ENCODE assay signal across 22 cellular contexts in genomic region chr15:78276032-78276943, GRCh38. TPM values are rescaled to one million over a fixed set of nuclear protein-coding genes. Genes with fewer than 3 reads are reported as not detected.
DNase-seq lines count a peak whose midpoint lies in the region; ATAC-seq and TF ChIP-seq lines count a peak whose summit lies in the region.
"Had no signal": no experiment of that assay in that cellular context is flagged by ENCODE, and none has a peak within 500 bp of the region (broad histone marks: within the 10 kb centered on the region; RNA-seq: fewer than 3 reads in every experiment).

No MANE protein-coding gene starts in this region.

- H2BK5ac ChIP-seq in H9 (ENCODE audit: insufficient read length, low read length), result no peak overlapping the region

- no peak overlapping the region for H2BK12ac ChIP-seq in H9 (ENCODE audit: insufficient read length, low read depth, low read length)

- no peak overlapping the region for H2BK20ac ChIP-seq in H9 (ENCODE audit: low read depth, low read length, poor library complexity, severe bottlenecking)

- H3K4me1 ChIP-seq in NT2/D1 (ENCODE audit: insufficient read depth, insufficient read length), result peaks cover 6% of the 10 kb centered on the region
- H3K4me1 ChIP-seq in hepatocyte (ENCODE audit: insufficient read depth), result no peaks in the 10 kb centered on the region
- H3K4me1 ChIP-seq in spleen, result peaks cover 0 to 19% (median 8%) of the 10 kb centered on the region in 6 donors
- H3K4me1 ChIP-seq in H9 (ENCODE audit: insufficient read depth, low read length), result no peaks in the 10 kb centered on the region
- H3K4me1 ChIP-seq: pancreas, testis had no signal

- H4K8ac ChIP-seq in H9 (replicated peaks; ENCODE audit: insufficient read length, low read depth, low read length), result no peak overlapping the region

- H4K91ac ChIP-seq in H9 (ENCODE audit: insufficient read length, low read depth, low read length), result no peak overlapping the region

- H3K14ac ChIP-seq in H9 (ENCODE audit: insufficient read depth, low read length), result no peak overlapping the region

- H3K4ac ChIP-seq in H9 (ENCODE audit: low read depth, low read length), result no peak overlapping the region

- no peak overlapping the region for H3T11ph ChIP-seq in H9 (ENCODE audit: low read length)

- H2BK15ac ChIP-seq in H9 (ENCODE audit: low read depth, low read length), result no peak overlapping the region

- peak overlapping the region; percentile 22 for H3K27ac Mint-ChIP-seq in activated naive CD8-positive, alpha-beta T cell
- H3K27ac Mint-ChIP-seq in H9, result no peak overlapping the region
- H3K27ac Mint-ChIP-seq: activated naive CD4-positive, alpha-beta T cell treated with anti-CD3 and anti-CD28 coated beads, Interleukin-2, amount 50 U/mL, for 24 hours had no signal

- no peak overlapping the region for H4K5ac ChIP-seq in H9 (ENCODE audit: insufficient read length, low read depth, low read length)

- TF ChIP-seq POLR2A in spleen (IDR thresholded peaks at IDR 0.05), result no peak

- H3K9ac ChIP-seq in NT2/D1 (ENCODE audit: insufficient read length, low read depth) (peak overlapping the region; percentile 21), H9 (ENCODE audit: extremely low read depth, insufficient read length, low read length) (no peak overlapping the region)

- H2AK5ac ChIP-seq in H9 (ENCODE audit: insufficient read length, low read length), result no peak overlapping the region

- H2AFZ ChIP-seq in hepatocyte (no peak overlapping the region), H9 (ENCODE audit: low read length) (no peak overlapping the region)

- H3K56ac ChIP-seq in H9 (ENCODE audit: insufficient read length, low read depth, low read length), result no peak overlapping the region

- no peak for ATAC-seq in GM18909 (IDR thresholded peaks at IDR 0.05; ENCODE audit: poor library complexity, unreplicated experiment)
- no peak for ATAC-seq in GM21381 (IDR thresholded peaks at IDR 0.05; ENCODE audit: unreplicated experiment)
- ATAC-seq: activated CD4-positive, CD25-positive, alpha-beta regulatory T cell treated with anti-CD3 and anti-CD28 coated beads, Interleukin-2, amount 50 U/mL, for 24 hours; naive thymus-derived CD8-positive, alpha-beta T cell; pancreas; sciatic nerve had no signal

- H3K36me3 ChIP-seq in NT2/D1 (ENCODE audit: insufficient read depth, insufficient read length, low read length), result peaks cover 19% of the 10 kb centered on the region
- no peaks in the 10 kb centered on the region for H3K36me3 ChIP-seq in hepatocyte (replicated peaks; ENCODE audit: insufficient read depth, low read depth)
- peaks cover 0 to 100% (median 57%) of the 10 kb centered on the region in 6 donors for H3K36me3 ChIP-seq in spleen

- no peaks in the 10 kb centered on the region for H3K23me2 ChIP-seq in H9 (ENCODE audit: insufficient read length, low read depth, low read length, poor library complexity, severe bottlenecking)

- H3K4me2 ChIP-seq in hepatocyte (no peak overlapping the region), H9 (ENCODE audit: insufficient read depth, insufficient read length, low read length) (no peak overlapping the region)

- no peak overlapping the region for H3K23ac ChIP-seq in H9 (ENCODE audit: insufficient read length, low read depth, low read length)

- TF ChIP-seq CTCF in hepatocyte (IDR thresholded peaks at IDR 0.05; ENCODE audit: poor library complexity) (no peak), spleen (IDR thresholded peaks at IDR 0.05 in 8 of 11, conservative IDR thresholded peaks at IDR 0.05 in 3 of 11) (no peak), H9 (conservative IDR thresholded peaks at IDR 0.05) (no peak)

- H2BK120ac ChIP-seq in H9 (ENCODE audit: low read depth, low read length, poor library complexity, severe bottlenecking), result no peak overlapping the region

- no peak overlapping the region for H3K4me3 Mint-ChIP-seq in activated naive CD8-positive, alpha-beta T cell
- H3K4me3 Mint-ChIP-seq in H9, result no peak overlapping the region
- H3K4me3 Mint-ChIP-seq: activated naive CD4-positive, alpha-beta T cell treated with anti-CD3 and anti-CD28 coated beads, Interleukin-2, amount 50 U/mL, for 24 hours; CD4-positive, CD25-positive, alpha-beta regulatory T cell; naive thymus-derived CD8-positive, alpha-beta T cell had no signal

- no peaks in the 10 kb centered on the region for H4K20me1 ChIP-seq in hepatocyte (ENCODE audit: insufficient read depth, poor library complexity, severe bottlenecking)
- H4K20me1 ChIP-seq in H9 (ENCODE audit: control insufficient read depth, insufficient read depth, insufficient read length), result no peaks in the 10 kb centered on the region

- no peaks in the 10 kb centered on the region for H3K79me1 ChIP-seq in H9 (ENCODE audit: insufficient read depth, low read depth, low read length, poor library complexity, severe bottlenecking)

- intact Hi-C loops in spleen (cut with DNase I; ENCODE audit: low total_unique reads), result no loop called here

- H3K27me3 ChIP-seq in NT2/D1 (ENCODE audit: insufficient read depth, insufficient read length) (no peaks in the 10 kb centered on the region), hepatocyte (no peaks in the 10 kb centered on the region), spleen (replicated peaks in 1 of 7) (no peaks in the 10 kb centered on the region), H9 (ENCODE audit: insufficient read depth, low read length) (no peaks in the 10 kb centered on the region)
- H3K27me3 ChIP-seq: esophagus squamous epithelium, pancreas, testis had no signal

- no peaks in the 10 kb centered on the region for H3K79me2 ChIP-seq in hepatocyte
- no peaks in the 10 kb centered on the region for H3K79me2 ChIP-seq in H9 (ENCODE audit: insufficient read depth, low read length)

- no peaks in the 10 kb centered on the region for H3K9me2 ChIP-seq in hepatocyte (replicated peaks; ENCODE audit: insufficient read depth)

- no peak overlapping the region for H3K18ac ChIP-seq in H9 (ENCODE audit: insufficient read length, low read depth, low read length)

- H3K4me3 ChIP-seq in NT2/D1 (ENCODE audit: insufficient read length, low read depth), result no peak overlapping the region
- H3K4me3 ChIP-seq in hepatocyte, result no peak overlapping the region
- H3K4me3 ChIP-seq in spleen, result no peak overlapping the region
- H3K4me3 ChIP-seq: esophagus squamous epithelium, pancreas, testis had no signal

- H3K27ac ChIP-seq in hepatocyte, result peak overlapping the region; percentile 13
- H3K27ac ChIP-seq in spleen, result peak overlapping the region in 5 of 8 donors; percentile 9 to 60 (median 45)
- no peak overlapping the region for H3K27ac ChIP-seq in H9 (ENCODE audit: insufficient read length, low read depth, low read length)
- H3K27ac ChIP-seq: esophagus squamous epithelium, pancreas, testis had no signal

- H3K9me3 Mint-ChIP-seq in activated naive CD8-positive, alpha-beta T cell (ENCODE audit: low read depth), result no peaks in the 10 kb centered on the region
- H3K9me3 Mint-ChIP-seq in H9, result no peaks in the 10 kb centered on the region
- H3K9me3 Mint-ChIP-seq: activated naive CD4-positive, alpha-beta T cell treated with anti-CD3 and anti-CD28 coated beads, Interleukin-2, amount 50 U/mL, for 24 hours; CD4-positive, CD25-positive, alpha-beta regulatory T cell; naive thymus-derived CD8-positive, alpha-beta T cell had no signal

- H3K36me3 Mint-ChIP-seq in activated naive CD8-positive, alpha-beta T cell, result peaks cover 2% of the 10 kb centered on the region
- no peaks in the 10 kb centered on the region; a peak in 1 of 7 replicates for H3K36me3 Mint-ChIP-seq in H9 (ENCODE audit: insufficient read depth in 1 of 3, low read depth in 3 of 3)

- H3K4me1 Mint-ChIP-seq in activated naive CD8-positive, alpha-beta T cell (ENCODE audit: low read depth), result no peaks in the 10 kb centered on the region
- H3K4me1 Mint-ChIP-seq in H9, result 0 out of 4 replicates have a peak, but pooled peaks cover 2% of the 10 kb centered on the region in 2 experiments
- H3K4me1 Mint-ChIP-seq: activated naive CD4-positive, alpha-beta T cell treated with anti-CD3 and anti-CD28 coated beads, Interleukin-2, amount 50 U/mL, for 24 hours had no signal

- 79% methylated on average over 6 of the region's 6 CpGs for WGBS in hepatocyte (ENCODE audit: low lambda C conversion rate, missing lambda C conversion rate)
- 72 to 82% (median 73%) methylated on average over 6 of the region's 6 CpGs for WGBS in spleen, 5 donors
- WGBS in H9 (ENCODE audit: extremely low coverage, insufficient read length, low lambda C conversion rate), result no CpG with 5 or more reads among the region's 6 CpGs

- DNase-seq in NT2/D1 (ENCODE audit: low read depth, low spot score) (no peak), hepatocyte (ENCODE audit: low spot score) (no peak), spleen (no peak), H9 (no peak)
- DNase-seq: CD4-positive, CD25-positive, alpha-beta regulatory T cell; esophagus squamous epithelium; HCEC 1CT; Kasumi-1; kidney glomerular epithelial cell; mesendoderm; naive thymus-derived CD8-positive, alpha-beta T cell; NCI-H187; NCI-H69; pancreas; T-helper 9 cell; testis had no signal

- H3K27me3 Mint-ChIP-seq in activated naive CD8-positive, alpha-beta T cell, result no peaks in the 10 kb centered on the region
- no peaks in the 10 kb centered on the region for H3K27me3 Mint-ChIP-seq in H9 (ENCODE audit: low read depth)
- H3K27me3 Mint-ChIP-seq: activated naive CD4-positive, alpha-beta T cell treated with anti-CD3 and anti-CD28 coated beads, Interleukin-2, amount 50 U/mL, for 24 hours; CD4-positive, CD25-positive, alpha-beta regulatory T cell; naive thymus-derived CD8-positive, alpha-beta T cell had no signal

- H3K9me3 ChIP-seq in NT2/D1 (ENCODE audit: insufficient read depth, low read length), result no peaks in the 10 kb centered on the region
- H3K9me3 ChIP-seq in hepatocyte (ENCODE audit: low read depth), result no peaks in the 10 kb centered on the region
- H3K9me3 ChIP-seq in spleen, result no peaks in the 10 kb centered on the region
- no peaks in the 10 kb centered on the region for H3K9me3 ChIP-seq in H9 (ENCODE audit: control insufficient read depth, low read depth, low read length)
- H3K9me3 ChIP-seq: esophagus squamous epithelium, pancreas, testis had no signal

RNA-seq across cellular contexts. Expression of gene DNAJA4, which starts 11.9 kb away (rescaled TPM):
- 3.2 and 3.6 TPM in 2 replicates for total RNA-seq in hepatocyte
- 2.8 and 4.0 TPM in 2 replicates for polyA plus RNA-seq in hepatocyte
- 10 to 100 TPM; 12.7 to 51.7 (median 18.1) TPM for total RNA-seq in spleen
- 10 to 100 TPM in 1 of 3 donors, 1 to 10 TPM in 2; 6.0 to 10.5 (median 7.2) TPM for polyA plus RNA-seq in spleen
- 0.13 and 0.35 TPM in 2 replicates for total RNA-seq in H9 (2021)

RNA-seq across cellular contexts. Expression of gene SKIC8, which starts 23.1 kb away (rescaled TPM):
- total RNA-seq in hepatocyte, result 60.6 and 69.5 TPM in 2 replicates
- polyA plus RNA-seq in hepatocyte, result 64.9 and 70.2 TPM in 2 replicates
- 10 to 100 TPM; 33.3 to 60.6 (median 40.5) TPM for total RNA-seq in spleen
- polyA plus RNA-seq in spleen, result 10 to 100 TPM; 41.2 to 52.3 (median 42.1) TPM
- 43.8 and 45.6 TPM in 2 replicates for total RNA-seq in H9 (2021)

RNA-seq across cellular contexts. Expression of gene ACSBG1, which starts 41.9 kb away (rescaled TPM):
- total RNA-seq in hepatocyte (0.08 and 0.93 TPM in 2 replicates), spleen (under 1 TPM in 3 of 7 donors, not detected in 4; 0.16 to 0.26 (median 0.23) TPM), H9 (2021) (2.2 and 3.2 TPM in 2 replicates)
- polyA plus RNA-seq in hepatocyte (0.10 and 0.47 TPM in 2 replicates), spleen (under 1 TPM; 0.19 to 0.33 (median 0.28) TPM)
- total RNA-seq: naive thymus-derived CD8-positive, alpha-beta T cell had no signal
